Comparison of ENCODE assay signal across 8 cellular contexts in the genomic region with DNA sequence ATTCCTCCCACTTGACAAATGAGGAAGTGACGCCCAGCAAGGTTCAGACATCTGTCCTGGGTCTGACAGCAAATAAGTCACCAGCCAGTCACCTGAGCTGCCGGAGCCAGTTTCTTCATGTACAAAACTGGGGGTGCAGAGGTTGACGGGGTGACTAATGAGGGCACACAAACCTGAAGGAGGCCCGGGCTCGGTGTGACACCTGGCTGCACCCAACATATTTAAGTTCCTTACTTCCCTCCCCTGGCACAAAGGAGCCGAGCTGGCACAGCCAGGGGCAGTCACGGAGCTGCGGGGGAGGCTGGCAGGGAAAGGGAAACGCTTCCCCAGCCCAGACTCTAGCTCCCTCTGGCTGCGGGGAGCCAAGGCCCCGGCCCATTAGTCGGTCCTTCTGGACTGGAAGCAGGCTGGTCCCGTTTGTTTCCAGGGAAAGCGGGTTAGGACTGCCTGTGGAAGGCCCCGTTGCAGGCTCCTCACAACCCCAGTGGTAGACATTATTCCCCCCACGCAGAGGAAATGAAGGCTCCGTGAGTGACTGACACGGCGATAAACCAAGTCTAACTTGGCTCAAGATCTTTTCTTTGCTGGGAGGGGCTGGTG. TPM values are rescaled to one million over a fixed set of nuclear protein-coding genes. Genes with fewer than 3 reads are reported as not detected.
DNase-seq lines count a peak whose midpoint lies in the region; FAIRE-seq and TF ChIP-seq lines count a peak whose summit lies in the region.

No MANE protein-coding gene starts in this region.

- DNase-seq in COLO668 (lab: John Stamatoyannopoulos, UW; ENCODE audit: unreplicated experiment) (peak; percentile 75), HK-2 (ENCODE audit: unreplicated experiment) (peak; percentile 46), breast epithelium (ENCODE audit: low spot score in 2 of 2) (peak; percentile 73 to 81), kidney (peak; percentile 91), spleen (peak; percentile 90), T1000 (lab: John Stamatoyannopoulos, UW) (no peak), NCI-H1436 (lab: John Stamatoyannopoulos, UW) (no peak)

- intact Hi-C loops in breast epithelium (cut with DNase I; ENCODE audit: low total_unique reads): no loop called here
- intact Hi-C loops in kidney (cut with DNase I): no loop called here
- intact Hi-C loops in spleen (cut with DNase I; ENCODE audit: low total_unique reads): loop anchor here (10.0 kb wide), 1 partner anchor 125 kb away; no protein-coding TSS in a partner anchor

- no peak for FAIRE-seq in kidney (lab: Jason Lieb, UNC)

- WGBS in spleen, 5 donors: 19 to 37% (median 27%) methylated on average over 6 to 19 of the region's 19 CpGs

- H3K4me1 ChIP-seq in breast epithelium: peaks cover 6 to 10% of the 10 kb centered on the region in 2 donors
- H3K4me1 ChIP-seq in kidney (ENCODE audit: control insufficient read depth in 1 of 2, insufficient read depth in 1 of 2, low read depth in 1 of 2, low read length in 2 of 2): peaks cover 39 to 43% of the 10 kb centered on the region in 2 donors
- peaks cover 10 to 91% (median 64%) of the 10 kb centered on the region in 6 donors for H3K4me1 ChIP-seq in spleen

- TF ChIP-seq CTCF in SU-DHL-6 (IDR thresholded peaks at IDR 0.05; ENCODE audit: insufficient read depth, low read length, poor library complexity, severe bottlenecking) (peak; percentile 52), breast epithelium (IDR thresholded peaks at IDR 0.05) (peak in 2 of 3 donors; percentile 51 to 72), kidney (IDR thresholded peaks at IDR 0.05; ENCODE audit: borderline replicate concordance, extremely low read depth, insufficient read depth) (peak; percentile 56), spleen (IDR thresholded peaks at IDR 0.05 in 8 of 11, conservative IDR thresholded peaks at IDR 0.05 in 3 of 11) (peak; percentile 45 to 75 (median 68))

- H2AFZ ChIP-seq in SU-DHL-6 (ENCODE audit: low read depth, low read length, severe bottlenecking): peak overlapping the region; percentile 55

- peaks cover 32% of the 10 kb centered on the region for H3F3A ChIP-seq in SU-DHL-6 (ENCODE audit: insufficient read depth)

- H3K4me2 ChIP-seq in SU-DHL-6 (ENCODE audit: low read depth, low read length, poor library complexity, severe bottlenecking): peak overlapping the region; percentile 68

- H3K9me3 ChIP-seq in SU-DHL-6 (ENCODE audit: insufficient read depth, low read length) (no peaks in the 10 kb centered on the region), breast epithelium (no peaks in the 10 kb centered on the region), kidney (ENCODE audit: control insufficient read depth in 1 of 2, low read length in 2 of 2) (no peaks in the 10 kb centered on the region), spleen (no peaks in the 10 kb centered on the region)

- H3K27ac ChIP-seq in SU-DHL-6 (ENCODE audit: low read depth, low read length): peak overlapping the region; percentile 73
- H3K27ac ChIP-seq in breast epithelium: peak overlapping the region; percentile 86 to 87
- H3K27ac ChIP-seq in kidney (ENCODE audit: low read depth in 2 of 2, low read length in 2 of 2): peak overlapping the region; percentile 86 to 92
- peak overlapping the region; percentile 74 to 93 (median 90) for H3K27ac ChIP-seq in spleen

- no peaks in the 10 kb centered on the region for H4K20me1 ChIP-seq in SU-DHL-6 (ENCODE audit: low read depth, low read length)

- H3K4me3 ChIP-seq in SU-DHL-6 (ENCODE audit: insufficient read depth, low read length, poor library complexity, severe bottlenecking) (peak overlapping the region; percentile 47), breast epithelium (peak overlapping the region; percentile 58 to 90 (median 82)), kidney (ENCODE audit: low read length in 2 of 2) (peak overlapping the region; percentile 72 to 77), spleen (peak overlapping the region in 7 of 8 donors; percentile 58 to 93 (median 68))

- H3K27me3 ChIP-seq in SU-DHL-6 (ENCODE audit: low read length) (no peaks in the 10 kb centered on the region), breast epithelium (no peaks in the 10 kb centered on the region), spleen (replicated peaks in 1 of 7) (no peaks in the 10 kb centered on the region)

- H3K36me3 ChIP-seq in SU-DHL-6 (ENCODE audit: low read length): no peaks in the 10 kb centered on the region
- H3K36me3 ChIP-seq in breast epithelium: no peaks in the 10 kb centered on the region
- no peaks in the 10 kb centered on the region for H3K36me3 ChIP-seq in kidney (ENCODE audit: control insufficient read depth in 1 of 2, insufficient read depth in 2 of 2, low read length in 2 of 2)
- H3K36me3 ChIP-seq in spleen: peaks cover 0 to 12% (median 0%) of the 10 kb centered on the region in 6 donors

- H3K9ac ChIP-seq in SU-DHL-6 (ENCODE audit: low read length): peak overlapping the region; percentile 83
- H3K9ac ChIP-seq in kidney (ENCODE audit: low read length in 2 of 2): peak overlapping the region in 1 of 2 donors; percentile 84

- H3K79me2 ChIP-seq in SU-DHL-6 (ENCODE audit: insufficient read depth, low read length): no peaks in the 10 kb centered on the region

- TF ChIP-seq POLR2A in breast epithelium (IDR thresholded peaks at IDR 0.05): no peak
- no peak for TF ChIP-seq POLR2A in spleen (IDR thresholded peaks at IDR 0.05)

- H3K9me2 ChIP-seq in SU-DHL-6 (replicated peaks; ENCODE audit: insufficient read depth, low read length): no peaks in the 10 kb centered on the region

RNA-seq across cellular contexts. Expression of a gene that starts 2.3 kb away (rescaled TPM):
- total RNA-seq in breast epithelium (1 to 10 TPM in 2 of 3 donors, under 1 TPM in 1; 0.64 to 3.5 (median 2.0) TPM), kidney (4.7 TPM), spleen (1 to 10 TPM in 2 of 7 donors, under 1 TPM in 5; 0.13 to 1.7 (median 0.89) TPM)
- polyA plus RNA-seq in kidney (ENCODE audit: insufficient read depth, low read depth, low replicate concordance) (1.2 TPM), spleen (1 to 10 TPM in 2 of 3 donors, under 1 TPM in 1; 0.37 to 1.2 (median 1.0) TPM)

Comparison
In these comparisons a context has a peak if more than half of its experiments do, and no peak if none do; other contexts are left out.
1. DNase-seq: peak in COLO668 (single experiment), HK-2 (single experiment), breast epithelium (2 of 2), kidney (single experiment) and spleen (single experiment); none in T1000 (single experiment) and NCI-H1436 (single experiment).
2. Peak in every context shown above with its lines, with median percentiles within 50 percentile points of each other: H3K27ac ChIP-seq, H3K4me3 ChIP-seq and CTCF ChIP-seq.